In genomic region chr3:29696311-29696710, GRCh38 we compare ENCODE assay signal across 12 cellular contexts.
A peak's percentile ranks its signal among the peaks of the same experiment; 100 is the strongest.
DNase-seq lines count a peak whose midpoint lies in the region; ATAC-seq, FAIRE-seq and TF ChIP-seq lines count a peak whose summit lies in the region.
"Had no signal": no experiment of that assay in that cellular context is flagged by ENCODE, and none has a peak within 500 bp of the region (broad histone marks: within the 10 kb centered on the region; RNA-seq: fewer than 3 reads in every experiment).

No MANE protein-coding gene starts in this region.

- peaks cover 10% of the 10 kb centered on the region for H3K9me3 Mint-ChIP-seq in type B pancreatic cell

- no peak overlapping the region for H3K4me3 Mint-ChIP-seq in type B pancreatic cell
- H3K4me3 Mint-ChIP-seq: effector memory CD8-positive, alpha-beta T cell; nephron progenitor cell had no signal

- POLR2A ChIA-PET in PC-3 (lab: Charles Lee; ENCODE audit: unreplicated experiment) = no interaction called here

- H3K27me3 Mint-ChIP-seq in type B pancreatic cell = peaks cover 3% of the 10 kb centered on the region
- H3K27me3 Mint-ChIP-seq: effector memory CD8-positive, alpha-beta T cell had no signal

- no peaks in the 10 kb centered on the region for H3K9me3 ChIP-seq in PC-3 (ENCODE audit: low read length)
- H3K9me3 ChIP-seq in esophagus muscularis mucosa = no peaks in the 10 kb centered on the region
- no peaks in the 10 kb centered on the region for H3K9me3 ChIP-seq in muscle layer of colon (ENCODE audit: low read length)

- peak overlapping the region; percentile 62 for H3K27ac Mint-ChIP-seq in type B pancreatic cell
- H3K27ac Mint-ChIP-seq: effector memory CD8-positive, alpha-beta T cell had no signal

- no peak overlapping the region for H3K4me2 ChIP-seq in PC-3 (ENCODE audit: low read length)

- intact Hi-C loops in PC-3 (cut with micrococcal nuclease) (no loop called here), esophagus muscularis mucosa (cut with DNase I) (loop anchor here (5.0 to 10.0 kb wide), 2 partner anchors 48 to 414 kb away; partner anchors contain the start of gene RBMS3)

- ATAC-seq in PC-3 = no peak
- ATAC-seq: effector memory CD8-positive, alpha-beta T cell had no signal

- TF ChIP-seq CTCF in PC-3 (conservative IDR thresholded peaks at IDR 0.05; ENCODE audit: low read depth, low read length) = no peak
- no peak for TF ChIP-seq CTCF in esophagus muscularis mucosa (IDR thresholded peaks at IDR 0.05)
- no peak for TF ChIP-seq CTCF in type B pancreatic cell (conservative IDR thresholded peaks at IDR 0.05)

- no peaks in the 10 kb centered on the region for H3F3A ChIP-seq in PC-3 (ENCODE audit: low read length, unreplicated experiment)

- H3K4me3 ChIP-seq in PC-3 (ENCODE audit: low read length) (no peak overlapping the region), esophagus muscularis mucosa (peak overlapping the region in 1 of 4 donors; percentile 11), muscle layer of colon (ENCODE audit: low read depth in 1 of 2, low read length in 2 of 2) (no peak overlapping the region)

- no peak for TF ChIP-seq POLR2A in esophagus muscularis mucosa (IDR thresholded peaks at IDR 0.05; ENCODE audit: low read depth)
- no peak for TF ChIP-seq POLR2A in GM12892 (IDR thresholded peaks at IDR 0.05; ENCODE audit: low read depth, low read length)

- H3K4me1 Mint-ChIP-seq in type B pancreatic cell (ENCODE audit: unreplicated experiment) = peaks cover 39% of the 10 kb centered on the region

- WGBS in esophagus muscularis mucosa = 86% methylated on average over 2 of the region's 2 CpGs

- CTCF ChIA-PET in PC-3 (lab: Charles Lee) = no interaction called here

- no peak for FAIRE-seq in GM12892 (lab: Jason Lieb, UNC)
- FAIRE-seq: TTC549 had no signal

- TF ChIP-seq EP300 in esophagus muscularis mucosa (IDR thresholded peaks at IDR 0.05) = no peak

- H3K27ac ChIP-seq in PC-3 (ENCODE audit: low read length) (0 out of 2 replicates have a peak overlapping the region, but pooled peaks have one; percentile 53), esophagus muscularis mucosa (replicated peaks in 1 of 4) (peak overlapping the region; percentile 79 to 86 (median 80)), muscle layer of colon (ENCODE audit: low read depth, low read length) (peak overlapping the region; percentile 74)

- no peaks in the 10 kb centered on the region for H4K20me1 ChIP-seq in PC-3 (ENCODE audit: low read length)

- H3K36me3 ChIP-seq in PC-3 (ENCODE audit: low read depth, low read length) (no peaks in the 10 kb centered on the region), esophagus muscularis mucosa (peaks cover 0 to under 1% (median 0%) of the 10 kb centered on the region in 4 donors), muscle layer of colon (ENCODE audit: insufficient read depth, low read length) (no peaks in the 10 kb centered on the region)

- BruUV-seq in PC-3 (replicated peaks; lab: Mats Ljungman, UMichigan) = no TSS peak

- peak overlapping the region; percentile 46; the same call in 1 of the 2 replicates for H2AFZ ChIP-seq in PC-3 (ENCODE audit: low read length)

- H3K4me1 ChIP-seq in PC-3 (ENCODE audit: insufficient read depth, low read length) = peaks cover 38% of the 10 kb centered on the region
- H3K4me1 ChIP-seq in esophagus muscularis mucosa = peaks cover 24 to 60% (median 57%) of the 10 kb centered on the region in 4 donors
- H3K4me1 ChIP-seq in muscle layer of colon (ENCODE audit: insufficient read depth, low read length) = peaks cover 53% of the 10 kb centered on the region

- H3K27me3 ChIP-seq in PC-3 (ENCODE audit: low read length) (no peaks in the 10 kb centered on the region), esophagus muscularis mucosa (no peaks in the 10 kb centered on the region), muscle layer of colon (ENCODE audit: control insufficient read depth in 1 of 2, insufficient read depth in 2 of 2, low read length in 2 of 2) (no peaks in the 10 kb centered on the region)

- H3K9ac ChIP-seq in PC-3 (ENCODE audit: low read length) (no peak overlapping the region), muscle layer of colon (ENCODE audit: low read length) (no peak overlapping the region)

- H3K36me3 Mint-ChIP-seq in type B pancreatic cell = peaks cover 12% of the 10 kb centered on the region

- no peaks in the 10 kb centered on the region for H3K79me2 ChIP-seq in PC-3 (ENCODE audit: low read length)

- no peak for DNase-seq in PC-3
- DNase-seq in esophagus muscularis mucosa (ENCODE audit: extremely low spot score) = no peak
- no peak for DNase-seq in type B pancreatic cell (ENCODE audit: extremely low spot score, unreplicated experiment)
- DNase-seq in D341Med (ENCODE audit: low spot score) = no peak
- no peak for DNase-seq in GM12892 (ENCODE audit: insufficient read length)
- no peak for DNase-seq in GF-D8 (lab: John Stamatoyannopoulos, UW)
- DNase-seq: effector memory CD8-positive, alpha-beta T cell; NCI-H1048; NCI-H510A; nephron progenitor cell had no signal

- H3K9me2 ChIP-seq in PC-3 (replicated peaks; ENCODE audit: low read length) = no peaks in the 10 kb centered on the region
